Comparison of ENCODE assay signal across 15 cellular contexts in genomic region chr17:38357488-38358123, GRCh38. TPM values are rescaled to one million over a fixed set of nuclear protein-coding genes. Genes with fewer than 3 reads are reported as not detected.
A peak's percentile ranks its signal among the peaks of the same experiment; 100 is the strongest.
DNase-seq lines count a peak whose midpoint lies in the region; ATAC-seq and TF ChIP-seq lines count a peak whose summit lies in the region.
"Had no signal": no experiment of that assay in that cellular context is flagged by ENCODE, and none has a peak within 500 bp of the region (broad histone marks: within the 10 kb centered on the region; RNA-seq: fewer than 3 reads in every experiment).

No MANE protein-coding gene starts in this region.

- no peak overlapping the region for H3K4me3 Mint-ChIP-seq in osteocyte (ENCODE audit: unreplicated experiment)

- H3K4me2 ChIP-seq in Karpas-422 (ENCODE audit: low read depth, low read length, poor library complexity, severe bottlenecking), result no peak overlapping the region

- ATAC-seq in right cardiac atrium (no peak), aorta (ENCODE audit: low FRiP score) (no peak)
- ATAC-seq: body of pancreas had no signal

- no peak for TF ChIP-seq EP300 in esophagus muscularis mucosa (IDR thresholded peaks at IDR 0.05)

- no peak for DNase-seq in right atrium auricular region (ENCODE audit: low spot score)
- no peak for DNase-seq in right cardiac atrium
- DNase-seq in esophagus muscularis mucosa (ENCODE audit: extremely low spot score), result no peak
- DNase-seq in osteocyte (ENCODE audit: extremely low spot score, unreplicated experiment), result no peak
- no peak for DNase-seq in vagina (ENCODE audit: extremely low spot score in 2 of 2)
- no peak for DNase-seq in Karpas-422
- DNase-seq in aorta, result no peak
- DNase-seq in NCI-H128 (lab: John Stamatoyannopoulos, UW; ENCODE audit: unreplicated experiment), result no peak
- DNase-seq: activated effector memory CD4-positive, alpha-beta T cell treated with anti-CD3 and anti-CD28 coated beads, Interleukin-2, amount 50 U/mL, for 16 hours; CD8-positive, alpha-beta memory T cell; effector CD4-positive, alpha-beta T cell; foreskin melanocyte; NCI-H226; stimulated activated CD4-positive, alpha-beta T cell treated with anti-CD3 and anti-CD28 coated beads, Interleukin-4, amount 100 ng/mL, for 24 hours had no signal

- H3K4me1 Mint-ChIP-seq in osteocyte (ENCODE audit: unreplicated experiment), result peaks cover 67% of the 10 kb centered on the region

- TF ChIP-seq POLR2A in esophagus muscularis mucosa (IDR thresholded peaks at IDR 0.05; ENCODE audit: low read depth) (no peak), vagina (IDR thresholded peaks at IDR 0.05) (no peak)

- no peaks in the 10 kb centered on the region for H3K9me2 ChIP-seq in Karpas-422 (replicated peaks; ENCODE audit: insufficient read depth, low read length)

- no peaks in the 10 kb centered on the region for H4K20me1 ChIP-seq in Karpas-422 (ENCODE audit: insufficient read depth, low read depth, low read length)

- 32% methylated on average over 2 of the region's 2 CpGs for WGBS in right cardiac atrium
- 49% methylated on average over 2 of the region's 2 CpGs for WGBS in esophagus muscularis mucosa
- WGBS in aorta, 2 donors, result 5 to 6% methylated on average over 2 of the region's 2 CpGs

- intact Hi-C loops in right cardiac atrium (cut with DNase I), result loop anchor here in 2 of 4 donors (5.0 to 10.0 kb wide), 2 partner anchors 60 to 147 kb away; no protein-coding TSS in a partner anchor
- intact Hi-C loops in esophagus muscularis mucosa (cut with DNase I), result loop anchor here (10.0 kb wide), 1 partner anchor 137 kb away; no protein-coding TSS in a partner anchor
- intact Hi-C loops in vagina (cut with DNase I), result no loop called here
- intact Hi-C loops in aorta (cut with DNase I), result no loop called here

- H3K9ac ChIP-seq in Karpas-422 (ENCODE audit: low read length), result no peak overlapping the region

- no peaks in the 10 kb centered on the region for H3K9me3 ChIP-seq in right atrium auricular region
- H3K9me3 ChIP-seq in right cardiac atrium (ENCODE audit: control insufficient read depth, low read length), result no peaks in the 10 kb centered on the region
- H3K9me3 ChIP-seq in esophagus muscularis mucosa, result no peaks in the 10 kb centered on the region
- H3K9me3 ChIP-seq in vagina, result no peaks in the 10 kb centered on the region
- H3K9me3 ChIP-seq in Karpas-422 (ENCODE audit: low read length), result no peaks in the 10 kb centered on the region
- H3K9me3 ChIP-seq in aorta (ENCODE audit: control insufficient read depth, low read length), result no peaks in the 10 kb centered on the region
- H3K9me3 ChIP-seq: body of pancreas had no signal

- TF ChIP-seq CTCF in right atrium auricular region (IDR thresholded peaks at IDR 0.05), result no peak
- no peak for TF ChIP-seq CTCF in esophagus muscularis mucosa (IDR thresholded peaks at IDR 0.05)
- no peak for TF ChIP-seq CTCF in osteocyte (IDR thresholded peaks at IDR 0.05)
- no peak for TF ChIP-seq CTCF in vagina (IDR thresholded peaks at IDR 0.05)

- no peak overlapping the region for H2AFZ ChIP-seq in Karpas-422 (ENCODE audit: low read length)

- no peaks in the 10 kb centered on the region for H3K9me3 Mint-ChIP-seq in osteocyte (ENCODE audit: unreplicated experiment)
- H3K9me3 Mint-ChIP-seq: CD8-positive, alpha-beta memory T cell had no signal

- no peak overlapping the region for H3K4me3 ChIP-seq in right atrium auricular region
- no peak overlapping the region for H3K4me3 ChIP-seq in right cardiac atrium (ENCODE audit: low read length)
- no peak overlapping the region for H3K4me3 ChIP-seq in esophagus muscularis mucosa
- H3K4me3 ChIP-seq in vagina, result no peak overlapping the region
- no peak overlapping the region for H3K4me3 ChIP-seq in Karpas-422 (ENCODE audit: low read length)
- H3K4me3 ChIP-seq in aorta (ENCODE audit: low read length in 2 of 2), result no peak overlapping the region
- H3K4me3 ChIP-seq: body of pancreas had no signal

- H3K27ac Mint-ChIP-seq in osteocyte (ENCODE audit: unreplicated experiment), result peak overlapping the region; percentile 63

- peaks cover 6% of the 10 kb centered on the region for H3K36me3 Mint-ChIP-seq in osteocyte (ENCODE audit: unreplicated experiment)

- H3K79me2 ChIP-seq in Karpas-422 (ENCODE audit: low read length), result peaks cover 94% of the 10 kb centered on the region

- H3K36me3 ChIP-seq in right atrium auricular region, result no peaks in the 10 kb centered on the region
- peaks cover 0 to 8% (median 3%) of the 10 kb centered on the region in 4 donors for H3K36me3 ChIP-seq in esophagus muscularis mucosa
- no peaks in the 10 kb centered on the region for H3K36me3 ChIP-seq in vagina
- peaks cover 2% of the 10 kb centered on the region; the same call in 1 of the 2 replicates for H3K36me3 ChIP-seq in Karpas-422 (ENCODE audit: insufficient read depth, low read length)
- H3K36me3 ChIP-seq in aorta (ENCODE audit: control insufficient read depth in 1 of 2, insufficient read depth in 2 of 2, low read length in 1 of 2), result no peaks in the 10 kb centered on the region

- H3K4me1 ChIP-seq in right atrium auricular region (peaks cover 0 to 81% of the 10 kb centered on the region in 2 donors), right cardiac atrium (ENCODE audit: control insufficient read depth, insufficient read depth, low read length) (peaks cover 5% of the 10 kb centered on the region), esophagus muscularis mucosa (peaks cover 51 to 70% (median 66%) of the 10 kb centered on the region in 4 donors), vagina (peaks cover 76% of the 10 kb centered on the region), Karpas-422 (ENCODE audit: low read length) (peaks cover 48% of the 10 kb centered on the region), aorta (ENCODE audit: control insufficient read depth in 1 of 2, insufficient read depth in 2 of 2, low read length in 2 of 2) (peaks cover 5 to 14% of the 10 kb centered on the region in 2 donors)

- H3K27me3 Mint-ChIP-seq in osteocyte (ENCODE audit: unreplicated experiment), result no peaks in the 10 kb centered on the region
- H3K27me3 Mint-ChIP-seq: CD8-positive, alpha-beta memory T cell had no signal

- peak overlapping the region; percentile 53 to 59 for H3K27ac ChIP-seq in right atrium auricular region
- no peak overlapping the region for H3K27ac ChIP-seq in right cardiac atrium (ENCODE audit: low read length)
- peak overlapping the region; percentile 29 to 50 (median 37) for H3K27ac ChIP-seq in esophagus muscularis mucosa (replicated peaks in 1 of 4)
- peak overlapping the region; percentile 51 for H3K27ac ChIP-seq in vagina
- no peak overlapping the region for H3K27ac ChIP-seq in Karpas-422 (ENCODE audit: low read length)
- peak overlapping the region in 1 of 2 donors; percentile 65 for H3K27ac ChIP-seq in aorta (ENCODE audit: low read depth in 1 of 2, low read length in 2 of 2)

- H3K27me3 ChIP-seq in right atrium auricular region, result no peaks in the 10 kb centered on the region
- no peaks in the 10 kb centered on the region for H3K27me3 ChIP-seq in right cardiac atrium (ENCODE audit: control insufficient read depth, insufficient read depth)
- H3K27me3 ChIP-seq in esophagus muscularis mucosa, result no peaks in the 10 kb centered on the region
- no peaks in the 10 kb centered on the region for H3K27me3 ChIP-seq in vagina
- H3K27me3 ChIP-seq in Karpas-422 (ENCODE audit: low read length), result no peaks in the 10 kb centered on the region
- H3K27me3 ChIP-seq in aorta (ENCODE audit: control insufficient read depth in 1 of 2, insufficient read depth in 2 of 2, low read length in 1 of 2), result no peaks in the 10 kb centered on the region
- H3K27me3 ChIP-seq: body of pancreas had no signal

RNA-seq across cellular contexts. Expression of gene SOCS7, which starts 6.0 kb away (rescaled TPM):
- total RNA-seq in right atrium auricular region (10 to 100 TPM; 12.2 to 14.8 TPM), right cardiac atrium (10 to 100 TPM; 13.0 to 16.4 (median 14.7) TPM), esophagus muscularis mucosa (10 to 100 TPM; 11.2 to 18.9 (median 13.5) TPM), osteocyte (17.3 and 19.1 TPM in 2 replicates), vagina (14.7 TPM), aorta (10 to 100 TPM; 16.7 to 17.2 TPM)
- polyA plus RNA-seq in right cardiac atrium (7.4 TPM), aorta (1 to 10 TPM; 2.9 to 5.3 TPM)
- total RNA-seq in Karpas-422 (2014; rRNA removed; shearing (Covaris generic); ENCODE audit: low replicate concordance), result 26.5 and 33.8 TPM in 2 replicates

RNA-seq across cellular contexts. Expression of gene GPR179, which starts 13.8 kb away (rescaled TPM):
- total RNA-seq in right atrium auricular region (not detected), right cardiac atrium (under 1 TPM in 1 of 4 donors, not detected in 3; 0.03 TPM), esophagus muscularis mucosa (under 1 TPM in 2 of 4 donors, not detected in 2; under 0.01 to 0.29 TPM), osteocyte (0.13 TPM in 1 of 2 replicates, not detected in the other), vagina (not detected), aorta (not detected)
- polyA plus RNA-seq in right cardiac atrium (0.07 TPM), aorta (under 1 TPM in 1 of 2 donors, not detected in 1; under 0.01 TPM)
- total RNA-seq in Karpas-422 (2014; rRNA removed; shearing (Covaris generic); ENCODE audit: low replicate concordance), result 0.04 and 0.22 TPM in 2 replicates
- polyA plus RNA-seq: CD8-positive, alpha-beta memory T cell had no signal

Comparison
In these comparisons a context has a peak if more than half of its experiments do, and no peak if none do; other contexts are left out.
1. H3K27ac ChIP-seq: peak in right atrium auricular region (2 of 2), esophagus muscularis mucosa (4 of 4) and vagina (single experiment); none in right cardiac atrium (single experiment) and Karpas-422 (single experiment).